In genomic region chr10:31318854-31319601, GRCh38 we compare ENCODE assay signal across 1 cellular context.
TF ChIP-seq lines count a peak whose summit lies in the region.

Gene ZEB1 (plus strand): TSS chr10:31319216. CDS start chr10:31319235, 19 bp downstream.

TF ChIP-seq in HepG2, 621 proteins besides CTCF, POLR2A, EP300 and RAD21 (continued from another document):
- TF ChIP-seq ZBTB39 (CRISPR knock-in tag; IDR thresholded peaks at IDR 0.05): no peak
- TF ChIP-seq ZNF569 (CRISPR knock-in tag; IDR thresholded peaks at IDR 0.05; ENCODE audit: borderline replicate concordance): no peak
- no peak for TF ChIP-seq ZNF660 (CRISPR knock-in tag; IDR thresholded peaks at IDR 0.05; ENCODE audit: borderline replicate concordance, low read depth)
- no peak for TF ChIP-seq ZBTB43 (CRISPR knock-in tag; conservative IDR thresholded peaks at IDR 0.05)
- no peak for TF ChIP-seq SMARCC2 (IDR thresholded peaks at IDR 0.05)
- no peak for TF ChIP-seq ZBTB26 (CRISPR knock-in tag; IDR thresholded peaks at IDR 0.05; ENCODE audit: borderline replicate concordance)
- TF ChIP-seq MTF1 (CRISPR knock-in tag; IDR thresholded peaks at IDR 0.05): no peak
- 0 out of 2 replicates have a peak, but pooled peaks have one; percentile 39 for TF ChIP-seq PCBP1 (IDR thresholded peaks at IDR 0.05; ENCODE audit: borderline replicate concordance, low read depth, low read length)
- TF ChIP-seq ZFP36 (IDR thresholded peaks at IDR 0.05; ENCODE audit: borderline replicate concordance, low read depth, low read length, partially characterized antibody): no peak
- no peak for TF ChIP-seq CCDC6 (CRISPR knock-in tag; IDR thresholded peaks at IDR 0.05)
- TF ChIP-seq THAP11 (CRISPR knock-in tag; IDR thresholded peaks at IDR 0.05): peak; percentile 75
- TF ChIP-seq ZNF543 (CRISPR knock-in tag; IDR thresholded peaks at IDR 0.05): no peak
- no peak for TF ChIP-seq NR2F2 (IDR thresholded peaks at IDR 0.05; ENCODE audit: borderline replicate concordance, low read depth)
- TF ChIP-seq RXRA (CRISPR knock-in tag; IDR thresholded peaks at IDR 0.05): no peak
- TF ChIP-seq ZNF619 (CRISPR knock-in tag; IDR thresholded peaks at IDR 0.05): no peak
- TF ChIP-seq SRF (IDR thresholded peaks at IDR 0.05; ENCODE audit: low read depth, low read length): no peak
- no peak; the same call in 1 of the 2 replicates for TF ChIP-seq TMF1 (CRISPR knock-in tag; IDR thresholded peaks at IDR 0.05; ENCODE audit: low read depth)
- no peak for TF ChIP-seq ZNF616 (CRISPR knock-in tag; IDR thresholded peaks at IDR 0.05; ENCODE audit: low read depth)
TF ChIP-seq in HepG2: peak in this region for 100.
